26 cellular contexts compared by ENCODE assay signal in the genomic region with DNA sequence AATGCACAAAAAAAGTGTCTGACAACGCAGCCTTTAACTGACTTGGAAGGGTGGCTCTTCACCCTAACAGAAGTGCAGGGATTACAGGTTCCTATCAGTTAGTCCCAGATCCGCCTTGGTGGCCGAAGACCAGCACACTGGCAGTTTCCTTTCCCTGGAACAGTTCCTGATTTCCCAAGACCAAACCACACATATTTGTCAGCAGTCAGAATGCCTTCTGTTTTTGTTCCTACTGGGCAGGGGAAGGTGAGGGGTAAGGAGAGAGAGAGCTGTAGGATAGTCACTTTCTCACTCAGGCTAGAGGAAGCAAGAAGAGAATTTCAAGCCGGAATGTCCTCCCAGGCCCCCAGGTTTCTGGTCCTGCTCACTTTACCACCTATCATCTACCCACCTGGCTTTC. TPM values are rescaled to one million over a fixed set of nuclear protein-coding genes. Genes with fewer than 3 reads are reported as not detected.
DNase-seq lines count a peak whose midpoint lies in the region; ATAC-seq, FAIRE-seq and TF ChIP-seq lines count a peak whose summit lies in the region.
"Had no signal": no experiment of that assay in that cellular context is flagged by ENCODE, and none has a peak within 500 bp of the region (broad histone marks: within the 10 kb centered on the region; RNA-seq: fewer than 3 reads in every experiment).

No MANE protein-coding gene starts in this region.

- no peaks in the 10 kb centered on the region for H4K20me1 ChIP-seq in DND-41 (ENCODE audit: insufficient read depth, low read length)
- H4K20me1 ChIP-seq in astrocyte (ENCODE audit: insufficient read depth, low read length), result no peaks in the 10 kb centered on the region

- intact Hi-C loops in lower lobe of right lung (cut with DNase I), result no loop called here

- H3K4me3 ChIP-seq in CD4-positive, CD25-positive, alpha-beta regulatory T cell (ENCODE audit: low read depth, low read length), result no peak overlapping the region
- H3K4me3 ChIP-seq in DND-41 (ENCODE audit: low read depth in 1 of 2, low read length in 2 of 2) (no peak overlapping the region), astrocyte (ENCODE audit: insufficient read depth, low read depth, low read length) (no peak overlapping the region), trophoblast cell (ENCODE audit: low read depth, low read length) (no peak overlapping the region), lower lobe of right lung (no peak overlapping the region)

- H3K27ac Mint-ChIP-seq in CD4-positive, CD25-positive, alpha-beta regulatory T cell, result peak overlapping the region in 2 of 3 donors; percentile 51 to 89
- H3K27ac Mint-ChIP-seq in astrocyte (ENCODE audit: unreplicated experiment) (no peak overlapping the region), osteocyte (ENCODE audit: unreplicated experiment) (no peak overlapping the region)
- H3K27ac Mint-ChIP-seq: activated B cell treated with CpG ODN at 0.5 μM for 24 hours, memory B cell had no signal

- H2AK5ac ChIP-seq in trophoblast cell (ENCODE audit: low read length), result no peak overlapping the region

- no peak for ATAC-seq in CD4-positive, CD25-positive, alpha-beta regulatory T cell (ENCODE audit: low read depth in 2 of 2)
- ATAC-seq in DND-41 (ENCODE audit: insufficient read depth, low read depth) (no peak), lower lobe of right lung (no peak), HG02973 (IDR thresholded peaks at IDR 0.05; ENCODE audit: unreplicated experiment) (no peak)
- ATAC-seq: foreskin keratinocyte, left colon had no signal

- no peak for FAIRE-seq in astrocyte (lab: Jason Lieb, UNC)

- no peak overlapping the region for H3K23ac ChIP-seq in trophoblast cell (ENCODE audit: low read length)

- TF ChIP-seq CTCF in DND-41 (IDR thresholded peaks at IDR 0.05; ENCODE audit: borderline replicate concordance, extremely low read depth, low read length, poor library complexity, severe bottlenecking) (no peak), astrocyte (IDR thresholded peaks at IDR 0.05; ENCODE audit: insufficient read depth, low read depth, low read length) (no peak), osteocyte (IDR thresholded peaks at IDR 0.05) (no peak), lower lobe of right lung (IDR thresholded peaks at IDR 0.05) (no peak)

- no peaks in the 10 kb centered on the region for H3K27me3 Mint-ChIP-seq in CD4-positive, CD25-positive, alpha-beta regulatory T cell
- H3K27me3 Mint-ChIP-seq in astrocyte (ENCODE audit: low read depth, unreplicated experiment) (no peaks in the 10 kb centered on the region), osteocyte (ENCODE audit: unreplicated experiment) (no peaks in the 10 kb centered on the region)
- H3K27me3 Mint-ChIP-seq: activated B cell treated with CpG ODN at 0.5 μM for 24 hours, memory B cell had no signal

- no peak overlapping the region for H3K27ac ChIP-seq in CD4-positive, CD25-positive, alpha-beta regulatory T cell (ENCODE audit: insufficient read depth, low read length, poor library complexity, severe bottlenecking)
- H3K27ac ChIP-seq in DND-41 (ENCODE audit: low read length), result peak overlapping the region; percentile 35; the same call in 1 of the 2 replicates
- no peak overlapping the region for H3K27ac ChIP-seq in astrocyte (ENCODE audit: low read depth, low read length)
- H3K27ac ChIP-seq in trophoblast cell (ENCODE audit: low read depth, low read length), result no peak overlapping the region
- H3K27ac ChIP-seq in lower lobe of right lung, result no peak overlapping the region
- H3K27ac ChIP-seq: C4-2B, foreskin keratinocyte had no signal

- no peaks in the 10 kb centered on the region for H3K27me3 ChIP-seq in CD4-positive, CD25-positive, alpha-beta regulatory T cell (ENCODE audit: control insufficient read depth, insufficient read depth, low read length)
- no peaks in the 10 kb centered on the region for H3K27me3 ChIP-seq in DND-41 (ENCODE audit: insufficient read depth, low read length, poor library complexity)
- H3K27me3 ChIP-seq in astrocyte (ENCODE audit: insufficient read depth, low read length), result no peaks in the 10 kb centered on the region
- no peaks in the 10 kb centered on the region for H3K27me3 ChIP-seq in trophoblast cell (ENCODE audit: insufficient read depth, low read length)
- no peaks in the 10 kb centered on the region for H3K27me3 ChIP-seq in lower lobe of right lung (ENCODE audit: low read depth)
- H3K27me3 ChIP-seq: foreskin keratinocyte had no signal

- peaks cover 40% of the 10 kb centered on the region for H3K4me1 ChIP-seq in CD4-positive, CD25-positive, alpha-beta regulatory T cell (ENCODE audit: control insufficient read depth, insufficient read depth, low read length, poor library complexity, severe bottlenecking)
- H3K4me1 ChIP-seq in DND-41 (ENCODE audit: insufficient read depth, low read length) (no peaks in the 10 kb centered on the region), astrocyte (ENCODE audit: insufficient read depth, low read length) (no peaks in the 10 kb centered on the region), trophoblast cell (ENCODE audit: control insufficient read depth in 1 of 2, insufficient read depth in 2 of 2, low read length in 2 of 2) (no peaks in the 10 kb centered on the region), lower lobe of right lung (no peaks in the 10 kb centered on the region)
- H3K4me1 ChIP-seq: foreskin keratinocyte had no signal

- H3K4me2 ChIP-seq in DND-41 (ENCODE audit: insufficient read depth, low read length), result no peak overlapping the region
- no peak overlapping the region for H3K4me2 ChIP-seq in astrocyte (ENCODE audit: low read length)
- H3K4me2 ChIP-seq in trophoblast cell (ENCODE audit: low read length), result no peak overlapping the region

- H3K79me1 ChIP-seq in trophoblast cell (ENCODE audit: low read length), result no peaks in the 10 kb centered on the region

- no peak overlapping the region for H2BK120ac ChIP-seq in trophoblast cell (ENCODE audit: insufficient read depth, low read length, poor library complexity)

- peak overlapping the region in 1 of 4 donors; percentile 83 for H3K4me3 Mint-ChIP-seq in CD4-positive, CD25-positive, alpha-beta regulatory T cell
- H3K4me3 Mint-ChIP-seq in astrocyte (ENCODE audit: unreplicated experiment), result no peak overlapping the region
- no peak overlapping the region for H3K4me3 Mint-ChIP-seq in osteocyte (ENCODE audit: unreplicated experiment)
- H3K4me3 Mint-ChIP-seq: activated B cell treated with CpG ODN at 0.5 μM for 24 hours, memory B cell had no signal

- no peak overlapping the region for H3K4ac ChIP-seq in trophoblast cell (ENCODE audit: low read depth, low read length)

- no peak overlapping the region for H2BK5ac ChIP-seq in trophoblast cell (ENCODE audit: low read depth, low read length, poor library complexity)

- H2BK12ac ChIP-seq in trophoblast cell (ENCODE audit: low read length), result no peak overlapping the region

- peaks cover 92% of the 10 kb centered on the region for H3K36me3 ChIP-seq in CD4-positive, CD25-positive, alpha-beta regulatory T cell (ENCODE audit: control insufficient read depth, insufficient read depth, low read length)
- H3K36me3 ChIP-seq in DND-41 (ENCODE audit: insufficient read depth, low read length) (peaks cover 98% of the 10 kb centered on the region), astrocyte (ENCODE audit: insufficient read depth, low read length) (peaks cover 9% of the 10 kb centered on the region), trophoblast cell (ENCODE audit: control insufficient read depth in 1 of 2, insufficient read depth in 2 of 2, low read length in 2 of 2) (peaks cover 39 to 46% of the 10 kb centered on the region in 2 experiments), lower lobe of right lung (peaks cover 100% of the 10 kb centered on the region)

- no peak overlapping the region for H4K8ac ChIP-seq in trophoblast cell (ENCODE audit: low read depth, low read length)

- H3K9ac ChIP-seq in DND-41 (ENCODE audit: low read depth, low read length) (no peak overlapping the region), astrocyte (ENCODE audit: low read length) (no peak overlapping the region), trophoblast cell (ENCODE audit: low read length) (no peak overlapping the region)

- no peak for DNase-seq in CD4-positive, CD25-positive, alpha-beta regulatory T cell
- no peak for DNase-seq in DND-41
- peak; percentile 4 for DNase-seq in astrocyte (ENCODE audit: low read depth)
- DNase-seq in trophoblast cell, result peak; percentile 21 to 25
- no peak for DNase-seq in osteocyte (ENCODE audit: extremely low spot score, unreplicated experiment)
- DNase-seq in lower lobe of right lung, result no peak
- DNase-seq: activated B cell treated with CpG ODN at 0.5 μM for 24 hours; activated naive CD4-positive, alpha-beta T cell; activated T-cell treated with anti-CD3 and anti-CD28 coated beads, Interleukin-2, amount 50 U/mL, for 1 hour; foreskin keratinocyte; GF-D8; KBM-7; left colon; NCI-H1436 treated with DMSO at 0.1 percent for 48 hours; occipital lobe; OCI-M1; retina; stimulated activated CD4-positive, alpha-beta T cell treated with anti-CD3 and anti-CD28 coated beads, Interleukin-2, amount 100 ng/mL, for 48 hours; stimulated activated naive CD4-positive, alpha-beta T cell had no signal

- no peak overlapping the region for H4K91ac ChIP-seq in trophoblast cell (ENCODE audit: low read depth, low read length)

- H3K79me2 ChIP-seq in DND-41 (ENCODE audit: insufficient read depth, low read length) (peaks cover 3% of the 10 kb centered on the region; the same call in 1 of the 2 replicates), astrocyte (ENCODE audit: insufficient read depth, low read length) (no peaks in the 10 kb centered on the region), trophoblast cell (ENCODE audit: control insufficient read depth, insufficient read depth, low read length, poor library complexity) (no peaks in the 10 kb centered on the region)

- no peaks in the 10 kb centered on the region for H3K9me3 Mint-ChIP-seq in CD4-positive, CD25-positive, alpha-beta regulatory T cell
- H3K9me3 Mint-ChIP-seq in astrocyte (ENCODE audit: unreplicated experiment), result peaks cover 3% of the 10 kb centered on the region
- no peaks in the 10 kb centered on the region for H3K9me3 Mint-ChIP-seq in osteocyte (ENCODE audit: unreplicated experiment)
- H3K9me3 Mint-ChIP-seq: activated B cell treated with CpG ODN at 0.5 μM for 24 hours, memory B cell had no signal

- peaks cover 5 to 60% (median 34%) of the 10 kb centered on the region in 4 donors for H3K4me1 Mint-ChIP-seq in CD4-positive, CD25-positive, alpha-beta regulatory T cell
- H3K4me1 Mint-ChIP-seq in astrocyte (ENCODE audit: low read depth, unreplicated experiment) (peaks cover 5% of the 10 kb centered on the region), osteocyte (ENCODE audit: unreplicated experiment) (peaks cover 4% of the 10 kb centered on the region)
- H3K4me1 Mint-ChIP-seq: activated B cell treated with CpG ODN at 0.5 μM for 24 hours, memory B cell had no signal

- H2AFZ ChIP-seq in DND-41 (ENCODE audit: low read depth, low read length), result no peak overlapping the region
- H2AFZ ChIP-seq in astrocyte (ENCODE audit: low read depth, low read length), result no peak overlapping the region
- no peak overlapping the region for H2AFZ ChIP-seq in trophoblast cell (ENCODE audit: insufficient read depth, low read length, poor library complexity)

- H4K12ac ChIP-seq in trophoblast cell (ENCODE audit: low read depth, low read length), result no peak overlapping the region

- H3K9me3 ChIP-seq in CD4-positive, CD25-positive, alpha-beta regulatory T cell (ENCODE audit: control insufficient read depth in 2 of 2, low read length in 2 of 2), result no peaks in the 10 kb centered on the region
- H3K9me3 ChIP-seq in DND-41 (ENCODE audit: insufficient read depth, low read length, severe bottlenecking) (no peaks in the 10 kb centered on the region), astrocyte (ENCODE audit: insufficient read depth, low read depth, low read length) (no peaks in the 10 kb centered on the region), trophoblast cell (ENCODE audit: insufficient read depth, low read depth, low read length) (peaks cover 1% of the 10 kb centered on the region), lower lobe of right lung (no peaks in the 10 kb centered on the region)

- H3K18ac ChIP-seq in trophoblast cell (ENCODE audit: low read length), result no peak overlapping the region

- WGBS in trophoblast cell (ENCODE audit: extremely low coverage, insufficient coverage, insufficient read length), result no CpG with 5 or more reads among the region's 4 CpGs

- no peak overlapping the region for H3K14ac ChIP-seq in trophoblast cell (ENCODE audit: low read length)

- peaks cover 80% of the 10 kb centered on the region for H3K36me3 Mint-ChIP-seq in CD4-positive, CD25-positive, alpha-beta regulatory T cell
- H3K36me3 Mint-ChIP-seq in astrocyte (ENCODE audit: low read depth, unreplicated experiment) (peaks cover 30% of the 10 kb centered on the region), osteocyte (ENCODE audit: unreplicated experiment) (peaks cover 51% of the 10 kb centered on the region)

RNA-seq across cellular contexts. Expression of a gene that starts 9.2 kb away (rescaled TPM):
- 23.7 TPM for total RNA-seq in CD4-positive, CD25-positive, alpha-beta regulatory T cell
- polyA plus RNA-seq in CD4-positive, CD25-positive, alpha-beta regulatory T cell, result 10 to 100 TPM; 23.7 to 40.3 (median 30.0) TPM
- total RNA-seq in astrocyte, result not detected in 2 replicates
- polyA plus RNA-seq in trophoblast cell (2013), result 7.7 and 8.8 TPM in 2 replicates
- total RNA-seq in osteocyte, result not detected in 2 replicates
- total RNA-seq in lower lobe of right lung, result 4.3 TPM
- total RNA-seq: activated B cell treated with CpG ODN at 0.5 μM for 24 hours, chondrocyte, epithelial cell of proximal tubule, foreskin keratinocyte, HT-29, occipital lobe, temporal lobe had no signal
- polyA plus RNA-seq: foreskin keratinocyte had no signal

RNA-seq across cellular contexts. Expression of a gene that starts 43.2 kb away (rescaled TPM):
- 42.5 TPM for total RNA-seq in CD4-positive, CD25-positive, alpha-beta regulatory T cell
- 1 to 10 TPM; 2.1 to 3.3 (median 2.4) TPM for polyA plus RNA-seq in CD4-positive, CD25-positive, alpha-beta regulatory T cell
- 19.7 and 20.9 TPM in 2 replicates for total RNA-seq in astrocyte
- polyA plus RNA-seq in trophoblast cell (2013), result 8.1 and 8.2 TPM in 2 replicates
- 31.8 and 35.0 TPM in 2 replicates for total RNA-seq in osteocyte
- total RNA-seq in lower lobe of right lung, result 40.9 TPM

Comparison
In these comparisons a context has a peak if more than half of its experiments do, and no peak if none do; other contexts are left out.
1. DNase-seq: peak in astrocyte (single experiment) and trophoblast cell (2 of 2); none in CD4-positive, CD25-positive, alpha-beta regulatory T cell (0 of 3), DND-41 (single experiment), osteocyte (single experiment) and lower lobe of right lung (single experiment).
2. H3K27ac Mint-ChIP-seq: peak in CD4-positive, CD25-positive, alpha-beta regulatory T cell (2 of 3); none in astrocyte (single experiment) and osteocyte (single experiment).